ENCODE assay signal across 12 cellular contexts in the genomic region with DNA sequence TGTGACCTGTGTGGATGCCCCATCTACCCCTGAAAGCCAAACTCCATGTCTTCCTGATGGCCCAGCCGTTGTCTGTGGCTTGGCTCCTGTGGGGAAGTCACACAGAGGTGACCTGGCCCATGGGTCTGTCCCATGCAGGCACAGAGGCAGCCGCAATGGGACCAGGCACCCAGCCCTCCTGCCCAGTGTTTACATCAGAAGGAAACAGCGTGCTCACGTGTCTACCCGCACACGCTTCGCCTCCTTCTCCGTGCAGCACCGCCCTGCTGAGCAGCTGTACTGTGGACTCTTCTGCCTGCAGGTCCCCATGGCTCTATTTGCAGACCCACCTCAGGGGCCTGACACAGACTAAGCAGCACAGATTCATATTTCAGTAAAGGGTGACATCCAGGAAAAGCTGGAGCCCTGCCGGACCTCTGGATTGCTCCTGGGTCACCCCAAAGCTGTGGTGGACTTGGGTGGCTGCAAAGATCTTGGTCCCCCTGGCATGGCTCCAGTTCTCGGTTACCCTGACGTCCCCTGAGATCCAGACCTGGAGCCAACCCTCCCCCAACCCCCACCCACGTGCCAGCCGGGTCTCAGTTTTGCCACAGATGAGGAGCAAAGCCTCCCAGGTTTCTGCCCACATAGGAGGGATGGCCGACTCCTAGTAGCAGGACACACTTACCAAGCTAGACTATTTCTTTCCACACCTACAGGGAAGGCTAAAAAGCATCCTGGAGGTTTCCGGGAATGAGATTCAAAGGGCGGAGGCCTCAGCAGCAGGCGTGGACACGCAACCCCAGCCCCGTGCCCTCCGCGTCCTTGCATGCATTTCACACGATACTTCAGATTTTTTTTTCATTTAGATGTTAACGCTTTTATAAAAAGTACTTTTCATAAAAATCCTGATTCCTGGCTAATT.
DNase-seq lines count a peak whose midpoint lies in the region; TF ChIP-seq lines count a peak whose summit lies in the region.
"Had no signal": no experiment of that assay in that cellular context is flagged by ENCODE, and none has a peak within 500 bp of the region (broad histone marks: within the 10 kb centered on the region; RNA-seq: fewer than 3 reads in every experiment).

No MANE protein-coding gene starts in this region.

- no peak for TF ChIP-seq CTCF in brain (conservative IDR thresholded peaks at IDR 0.05)
- TF ChIP-seq CTCF in nephron progenitor cell (IDR thresholded peaks at IDR 0.05): no peak
- TF ChIP-seq CTCF in progenitor cell of endocrine pancreas (IDR thresholded peaks at IDR 0.05; ENCODE audit: unreplicated experiment): no peak

- H3K4me1 Mint-ChIP-seq in brain: peaks cover 54% of the 10 kb centered on the region
- peaks cover 30% of the 10 kb centered on the region for H3K4me1 Mint-ChIP-seq in nephron progenitor cell
- peaks cover 3% of the 10 kb centered on the region for H3K4me1 Mint-ChIP-seq in progenitor cell of endocrine pancreas (ENCODE audit: low read depth)
- H3K4me1 Mint-ChIP-seq: B cell had no signal

- H3K36me3 Mint-ChIP-seq in brain (peaks cover 5% of the 10 kb centered on the region), nephron progenitor cell (ENCODE audit: low read depth) (no peaks in the 10 kb centered on the region), progenitor cell of endocrine pancreas (ENCODE audit: insufficient read depth) (no peaks in the 10 kb centered on the region)

- peak overlapping the region in 1 of 5 experiments; percentile 28 for H3K4me3 Mint-ChIP-seq in brain
- H3K4me3 Mint-ChIP-seq in nephron progenitor cell: no peak overlapping the region
- no peak overlapping the region for H3K4me3 Mint-ChIP-seq in progenitor cell of endocrine pancreas (ENCODE audit: low read depth)
- H3K4me3 Mint-ChIP-seq: B cell; CD4-positive, alpha-beta T cell had no signal

- H3K27me3 Mint-ChIP-seq in brain (no peaks in the 10 kb centered on the region), nephron progenitor cell (ENCODE audit: low read depth, poor library complexity) (peaks cover 12% of the 10 kb centered on the region), progenitor cell of endocrine pancreas (peaks cover 5% of the 10 kb centered on the region)
- H3K27me3 Mint-ChIP-seq: B cell; CD4-positive, alpha-beta T cell had no signal

- POLR2A ChIA-PET in HEK293T (lab: Yijun Ruan, JAX): no interaction called here

- peak overlapping the region in 4 of 5 experiments; percentile 93 to 99 (median 96) for H3K27ac Mint-ChIP-seq in brain
- peak overlapping the region; percentile 44 for H3K27ac Mint-ChIP-seq in nephron progenitor cell
- H3K27ac Mint-ChIP-seq in progenitor cell of endocrine pancreas: peak overlapping the region; percentile 43
- H3K27ac Mint-ChIP-seq: B cell; CD4-positive, alpha-beta T cell had no signal

- DNase-seq in nephron progenitor cell (no peak), progenitor cell of endocrine pancreas (ENCODE audit: low spot score, unreplicated experiment) (no peak), HEK293T (ENCODE audit: extremely low spot score) (no peak), NCI-H1694 (lab: John Stamatoyannopoulos, UW) (no peak), SKM-1 treated with dmso at 0.1 percent for 144 hours (lab: John Stamatoyannopoulos, UW; ENCODE audit: unreplicated experiment) (no peak)
- DNase-seq: C1 segment of cervical spinal cord; Calu3; CD4-positive, alpha-beta T cell; DMS 273 treated with DMSO at 0.1 percent for 48 hours had no signal

- peaks cover 0 to 4% (median 0%) of the 10 kb centered on the region in 5 experiments for H3K9me3 Mint-ChIP-seq in brain
- H3K9me3 Mint-ChIP-seq in nephron progenitor cell: no peaks in the 10 kb centered on the region
- H3K9me3 Mint-ChIP-seq in progenitor cell of endocrine pancreas (ENCODE audit: low read depth): no peaks in the 10 kb centered on the region
- H3K9me3 Mint-ChIP-seq: CD4-positive, alpha-beta T cell had no signal

- CTCF ChIA-PET in HEK293T (lab: Yijun Ruan, JAX): no interaction called here

TF ChIP-seq in PFSK-1, 5 proteins besides CTCF, POLR2A, EP300 and RAD21:
- TF ChIP-seq TAF1 (IDR thresholded peaks at IDR 0.05; ENCODE audit: borderline replicate concordance, insufficient read depth, low read length): no peak
- TF ChIP-seq, protein P1, sequence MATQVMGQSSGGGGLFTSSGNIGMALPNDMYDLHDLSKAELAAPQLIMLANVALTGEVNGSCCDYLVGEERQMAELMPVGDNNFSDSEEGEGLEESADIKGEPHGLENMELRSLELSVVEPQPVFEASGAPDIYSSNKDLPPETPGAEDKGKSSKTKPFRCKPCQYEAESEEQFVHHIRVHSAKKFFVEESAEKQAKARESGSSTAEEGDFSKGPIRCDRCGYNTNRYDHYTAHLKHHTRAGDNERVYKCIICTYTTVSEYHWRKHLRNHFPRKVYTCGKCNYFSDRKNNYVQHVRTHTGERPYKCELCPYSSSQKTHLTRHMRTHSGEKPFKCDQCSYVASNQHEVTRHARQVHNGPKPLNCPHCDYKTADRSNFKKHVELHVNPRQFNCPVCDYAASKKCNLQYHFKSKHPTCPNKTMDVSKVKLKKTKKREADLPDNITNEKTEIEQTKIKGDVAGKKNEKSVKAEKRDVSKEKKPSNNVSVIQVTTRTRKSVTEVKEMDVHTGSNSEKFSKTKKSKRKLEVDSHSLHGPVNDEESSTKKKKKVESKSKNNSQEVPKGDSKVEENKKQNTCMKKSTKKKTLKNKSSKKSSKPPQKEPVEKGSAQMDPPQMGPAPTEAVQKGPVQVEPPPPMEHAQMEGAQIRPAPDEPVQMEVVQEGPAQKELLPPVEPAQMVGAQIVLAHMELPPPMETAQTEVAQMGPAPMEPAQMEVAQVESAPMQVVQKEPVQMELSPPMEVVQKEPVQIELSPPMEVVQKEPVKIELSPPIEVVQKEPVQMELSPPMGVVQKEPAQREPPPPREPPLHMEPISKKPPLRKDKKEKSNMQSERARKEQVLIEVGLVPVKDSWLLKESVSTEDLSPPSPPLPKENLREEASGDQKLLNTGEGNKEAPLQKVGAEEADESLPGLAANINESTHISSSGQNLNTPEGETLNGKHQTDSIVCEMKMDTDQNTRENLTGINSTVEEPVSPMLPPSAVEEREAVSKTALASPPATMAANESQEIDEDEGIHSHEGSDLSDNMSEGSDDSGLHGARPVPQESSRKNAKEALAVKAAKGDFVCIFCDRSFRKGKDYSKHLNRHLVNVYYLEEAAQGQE (IDR thresholded peaks at IDR 0.05; ENCODE audit: insufficient read depth in 1 of 2, low read depth in 2 of 2, low read length in 2 of 2): no peak
- no peak for TF ChIP-seq SIN3A (IDR thresholded peaks at IDR 0.05; ENCODE audit: borderline replicate concordance, insufficient read depth, low read length)
- peak; percentile 38 for TF ChIP-seq FOXP2 (optimal IDR thresholded peaks at IDR 0.05; ENCODE audit: borderline replicate concordance, extremely low read depth, extremely low read length, insufficient read depth)
- TF ChIP-seq POLR2AphosphoS5 (IDR thresholded peaks at IDR 0.05; ENCODE audit: low read depth, low read length): 0 out of 2 replicates have a peak, but pooled peaks have one; percentile 13

TF ChIP-seq in HEK293T, 16 proteins besides CTCF, POLR2A, EP300 and RAD21:
- no peak for TF ChIP-seq L3MBTL2 (conservative IDR thresholded peaks at IDR 0.05)
- TF ChIP-seq BHLHE40 (IDR thresholded peaks at IDR 0.05; ENCODE audit: borderline replicate concordance): no peak
- TF ChIP-seq ZNF384 (IDR thresholded peaks at IDR 0.05): no peak
- TF ChIP-seq ELF4 (IDR thresholded peaks at IDR 0.05): no peak
- no peak for TF ChIP-seq SUZ12 (IDR thresholded peaks at IDR 0.05)
- no peak for TF ChIP-seq HDGF (IDR thresholded peaks at IDR 0.05; ENCODE audit: borderline replicate concordance)
- no peak for TF ChIP-seq FOXK2 (IDR thresholded peaks at IDR 0.05)
- TF ChIP-seq TARDBP (IDR thresholded peaks at IDR 0.05): no peak
- no peak for TF ChIP-seq LEF1 (IDR thresholded peaks at IDR 0.05; ENCODE audit: borderline replicate concordance)
- TF ChIP-seq FOXM1 (IDR thresholded peaks at IDR 0.05; ENCODE audit: borderline replicate concordance): no peak
- TF ChIP-seq FOXA1 (IDR thresholded peaks at IDR 0.05): no peak
- no peak for TF ChIP-seq ARNT (IDR thresholded peaks at IDR 0.05)
- TF ChIP-seq NFRKB (IDR thresholded peaks at IDR 0.05): no peak

Comparison
In these comparisons a context has a peak if more than half of its experiments do, and no peak if none do; other contexts are left out.
1. H3K27ac Mint-ChIP-seq: peak in every context shown above with its lines; median percentile 96 in brain; 44 in nephron progenitor cell; 43 in progenitor cell of endocrine pancreas.